ENCODE assay signal across 1 cellular context in genomic region chr14:75293920-75294648, GRCh38.
TF ChIP-seq lines count a peak whose summit lies in the region.

No MANE protein-coding gene starts in this region.

TF ChIP-seq in GM12878, 131 proteins besides CTCF, POLR2A, EP300 and RAD21 (continued from another document and continues in another):
- TF ChIP-seq E2F8 (IDR thresholded peaks at IDR 0.05; ENCODE audit: low read depth, partially characterized antibody) (no peak), NFIC (IDR thresholded peaks at IDR 0.05; ENCODE audit: low read depth, low read length) (no peak), JUNB (IDR thresholded peaks at IDR 0.05) (no peak), NR2C2 (IDR thresholded peaks at IDR 0.05; ENCODE audit: borderline replicate concordance, control insufficient read depth, insufficient read length, low read depth) (no peak), ELK1 (IDR thresholded peaks at IDR 0.05; ENCODE audit: low read depth, low read length) (peak; percentile 100), SMAD5 (IDR thresholded peaks at IDR 0.05; ENCODE audit: low read depth) (no peak), MYC (IDR thresholded peaks at IDR 0.05; ENCODE audit: insufficient read depth, insufficient read length, insufficient replicate concordance, low read length, severe bottlenecking) (no peak), BRCA1 (IDR thresholded peaks at IDR 0.05; ENCODE audit: low read depth, low read length) (no peak), WRNIP1 (IDR thresholded peaks at IDR 0.05; ENCODE audit: borderline replicate concordance, low read depth, low read length) (no peak), MXI1 (IDR thresholded peaks at IDR 0.05; ENCODE audit: low read depth, low read length) (peak; percentile 79), TAF1 (IDR thresholded peaks at IDR 0.05; ENCODE audit: borderline replicate concordance, low read depth, low read length) (no peak), ZBTB33 (IDR thresholded peaks at IDR 0.05) (peak; percentile 56; the same call in 1 of the 2 replicates), TARDBP (IDR thresholded peaks at IDR 0.05; ENCODE audit: borderline replicate concordance) (no peak), KAT2A (conservative IDR thresholded peaks at IDR 0.05; ENCODE audit: control insufficient read depth, low read depth, low read length) (no peak), NFXL1 (IDR thresholded peaks at IDR 0.05; ENCODE audit: borderline replicate concordance) (no peak), ATF3 (IDR thresholded peaks at IDR 0.05; ENCODE audit: borderline replicate concordance, extremely low read depth, low read depth, low read length) (no peak), EED (IDR thresholded peaks at IDR 0.05; ENCODE audit: low read depth) (peak; percentile 23; the same call in 1 of the 2 replicates), RB1 (IDR thresholded peaks at IDR 0.05; ENCODE audit: borderline replicate concordance) (no peak), ATF7 (IDR thresholded peaks at IDR 0.05; ENCODE audit: low read depth) (no peak), POU2F2 (IDR thresholded peaks at IDR 0.05; ENCODE audit: borderline replicate concordance, low read depth, low read length) (no peak), ZZZ3 (IDR thresholded peaks at IDR 0.05; ENCODE audit: control insufficient read depth, insufficient read length, low read depth) (no peak), CEBPZ (IDR thresholded peaks at IDR 0.05; ENCODE audit: low read depth, low read length) (no peak), PML (IDR thresholded peaks at IDR 0.05; ENCODE audit: low read length) (no peak), PAX5 (IDR thresholded peaks at IDR 0.05; ENCODE audit: borderline replicate concordance, low read depth, low read length) (0 out of 2 replicates have a peak, but pooled peaks have one; percentile 47), HDAC2 (IDR thresholded peaks at IDR 0.05) (no peak), MYB (IDR thresholded peaks at IDR 0.05; ENCODE audit: borderline replicate concordance, low read depth, low read length) (no peak), HDAC6 (IDR thresholded peaks at IDR 0.05; ENCODE audit: unreplicated experiment) (no peak), TBL1XR1 (IDR thresholded peaks at IDR 0.05; ENCODE audit: low read depth, low read length) (no peak), GABPA (IDR thresholded peaks at IDR 0.05; ENCODE audit: low read depth) (no peak), NFYA (IDR thresholded peaks at IDR 0.05; ENCODE audit: borderline replicate concordance, low read depth, low read length) (no peak), IKZF2 (IDR thresholded peaks at IDR 0.05) (peak; percentile 69 to 72; a peak in 3 of 4 replicates), SMARCA5 (IDR thresholded peaks at IDR 0.05) (no peak), BACH1 (IDR thresholded peaks at IDR 0.05; ENCODE audit: borderline replicate concordance) (no peak; the same call in 1 of the 2 replicates), ASH2L (IDR thresholded peaks at IDR 0.05; ENCODE audit: borderline replicate concordance, low read depth) (no peak), CBX3 (IDR thresholded peaks at IDR 0.05; ENCODE audit: borderline replicate concordance, low read depth) (no peak), MTA3 (IDR thresholded peaks at IDR 0.05; ENCODE audit: borderline replicate concordance, low read length) (no peak), NBN (IDR thresholded peaks at IDR 0.05) (no peak; the same call in 1 of the 2 replicates), POLR2AphosphoS5 (IDR thresholded peaks at IDR 0.05; ENCODE audit: low read length) (no peak), ZNF687 (IDR thresholded peaks at IDR 0.05) (no peak), RCOR1 (conservative IDR thresholded peaks at IDR 0.05; ENCODE audit: low read depth, low read length) (no peak), E4F1 (IDR thresholded peaks at IDR 0.05; ENCODE audit: borderline replicate concordance, partially characterized antibody) (no peak), SMC3 (IDR thresholded peaks at IDR 0.05; ENCODE audit: borderline replicate concordance, low read length) (no peak), TCF3 (IDR thresholded peaks at IDR 0.05; ENCODE audit: borderline replicate concordance, insufficient read depth, low read depth, low read length) (no peak), BCL11A (IDR thresholded peaks at IDR 0.05; ENCODE audit: low read depth, low read length) (no peak), ZBTB4 (CRISPR knock-in tag; IDR thresholded peaks at IDR 0.05) (no peak), CHD1 (IDR thresholded peaks at IDR 0.05; ENCODE audit: low read depth, low read length) (no peak), CREB1 (IDR thresholded peaks at IDR 0.05; ENCODE audit: low read depth) (peak; percentile 86)
